Comparison of ENCODE assay signal across 1 cellular context in genomic region chr3:107992976-107993684, GRCh38.
TF ChIP-seq lines count a peak whose summit lies in the region.

No MANE protein-coding gene starts in this region.

TF ChIP-seq in H1, 55 proteins besides CTCF, POLR2A, EP300 and RAD21 (continued from another document):
- TF ChIP-seq, protein P1, sequence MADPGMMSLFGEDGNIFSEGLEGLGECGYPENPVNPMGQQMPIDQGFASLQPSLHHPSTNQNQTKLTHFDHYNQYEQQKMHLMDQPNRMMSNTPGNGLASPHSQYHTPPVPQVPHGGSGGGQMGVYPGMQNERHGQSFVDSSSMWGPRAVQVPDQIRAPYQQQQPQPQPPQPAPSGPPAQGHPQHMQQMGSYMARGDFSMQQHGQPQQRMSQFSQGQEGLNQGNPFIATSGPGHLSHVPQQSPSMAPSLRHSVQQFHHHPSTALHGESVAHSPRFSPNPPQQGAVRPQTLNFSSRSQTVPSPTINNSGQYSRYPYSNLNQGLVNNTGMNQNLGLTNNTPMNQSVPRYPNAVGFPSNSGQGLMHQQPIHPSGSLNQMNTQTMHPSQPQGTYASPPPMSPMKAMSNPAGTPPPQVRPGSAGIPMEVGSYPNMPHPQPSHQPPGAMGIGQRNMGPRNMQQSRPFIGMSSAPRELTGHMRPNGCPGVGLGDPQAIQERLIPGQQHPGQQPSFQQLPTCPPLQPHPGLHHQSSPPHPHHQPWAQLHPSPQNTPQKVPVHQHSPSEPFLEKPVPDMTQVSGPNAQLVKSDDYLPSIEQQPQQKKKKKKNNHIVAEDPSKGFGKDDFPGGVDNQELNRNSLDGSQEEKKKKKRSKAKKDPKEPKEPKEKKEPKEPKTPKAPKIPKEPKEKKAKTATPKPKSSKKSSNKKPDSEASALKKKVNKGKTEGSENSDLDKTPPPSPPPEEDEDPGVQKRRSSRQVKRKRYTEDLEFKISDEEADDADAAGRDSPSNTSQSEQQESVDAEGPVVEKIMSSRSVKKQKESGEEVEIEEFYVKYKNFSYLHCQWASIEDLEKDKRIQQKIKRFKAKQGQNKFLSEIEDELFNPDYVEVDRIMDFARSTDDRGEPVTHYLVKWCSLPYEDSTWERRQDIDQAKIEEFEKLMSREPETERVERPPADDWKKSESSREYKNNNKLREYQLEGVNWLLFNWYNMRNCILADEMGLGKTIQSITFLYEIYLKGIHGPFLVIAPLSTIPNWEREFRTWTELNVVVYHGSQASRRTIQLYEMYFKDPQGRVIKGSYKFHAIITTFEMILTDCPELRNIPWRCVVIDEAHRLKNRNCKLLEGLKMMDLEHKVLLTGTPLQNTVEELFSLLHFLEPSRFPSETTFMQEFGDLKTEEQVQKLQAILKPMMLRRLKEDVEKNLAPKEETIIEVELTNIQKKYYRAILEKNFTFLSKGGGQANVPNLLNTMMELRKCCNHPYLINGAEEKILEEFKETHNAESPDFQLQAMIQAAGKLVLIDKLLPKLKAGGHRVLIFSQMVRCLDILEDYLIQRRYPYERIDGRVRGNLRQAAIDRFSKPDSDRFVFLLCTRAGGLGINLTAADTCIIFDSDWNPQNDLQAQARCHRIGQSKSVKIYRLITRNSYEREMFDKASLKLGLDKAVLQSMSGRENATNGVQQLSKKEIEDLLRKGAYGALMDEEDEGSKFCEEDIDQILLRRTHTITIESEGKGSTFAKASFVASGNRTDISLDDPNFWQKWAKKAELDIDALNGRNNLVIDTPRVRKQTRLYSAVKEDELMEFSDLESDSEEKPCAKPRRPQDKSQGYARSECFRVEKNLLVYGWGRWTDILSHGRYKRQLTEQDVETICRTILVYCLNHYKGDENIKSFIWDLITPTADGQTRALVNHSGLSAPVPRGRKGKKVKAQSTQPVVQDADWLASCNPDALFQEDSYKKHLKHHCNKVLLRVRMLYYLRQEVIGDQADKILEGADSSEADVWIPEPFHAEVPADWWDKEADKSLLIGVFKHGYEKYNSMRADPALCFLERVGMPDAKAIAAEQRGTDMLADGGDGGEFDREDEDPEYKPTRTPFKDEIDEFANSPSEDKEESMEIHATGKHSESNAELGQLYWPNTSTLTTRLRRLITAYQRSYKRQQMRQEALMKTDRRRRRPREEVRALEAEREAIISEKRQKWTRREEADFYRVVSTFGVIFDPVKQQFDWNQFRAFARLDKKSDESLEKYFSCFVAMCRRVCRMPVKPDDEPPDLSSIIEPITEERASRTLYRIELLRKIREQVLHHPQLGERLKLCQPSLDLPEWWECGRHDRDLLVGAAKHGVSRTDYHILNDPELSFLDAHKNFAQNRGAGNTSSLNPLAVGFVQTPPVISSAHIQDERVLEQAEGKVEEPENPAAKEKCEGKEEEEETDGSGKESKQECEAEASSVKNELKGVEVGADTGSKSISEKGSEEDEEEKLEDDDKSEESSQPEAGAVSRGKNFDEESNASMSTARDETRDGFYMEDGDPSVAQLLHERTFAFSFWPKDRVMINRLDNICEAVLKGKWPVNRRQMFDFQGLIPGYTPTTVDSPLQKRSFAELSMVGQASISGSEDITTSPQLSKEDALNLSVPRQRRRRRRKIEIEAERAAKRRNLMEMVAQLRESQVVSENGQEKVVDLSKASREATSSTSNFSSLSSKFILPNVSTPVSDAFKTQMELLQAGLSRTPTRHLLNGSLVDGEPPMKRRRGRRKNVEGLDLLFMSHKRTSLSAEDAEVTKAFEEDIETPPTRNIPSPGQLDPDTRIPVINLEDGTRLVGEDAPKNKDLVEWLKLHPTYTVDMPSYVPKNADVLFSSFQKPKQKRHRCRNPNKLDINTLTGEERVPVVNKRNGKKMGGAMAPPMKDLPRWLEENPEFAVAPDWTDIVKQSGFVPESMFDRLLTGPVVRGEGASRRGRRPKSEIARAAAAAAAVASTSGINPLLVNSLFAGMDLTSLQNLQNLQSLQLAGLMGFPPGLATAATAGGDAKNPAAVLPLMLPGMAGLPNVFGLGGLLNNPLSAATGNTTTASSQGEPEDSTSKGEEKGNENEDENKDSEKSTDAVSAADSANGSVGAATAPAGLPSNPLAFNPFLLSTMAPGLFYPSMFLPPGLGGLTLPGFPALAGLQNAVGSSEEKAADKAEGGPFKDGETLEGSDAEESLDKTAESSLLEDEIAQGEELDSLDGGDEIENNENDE (IDR thresholded peaks at IDR 0.05; ENCODE audit: insufficient replicate concordance, low read length): no peak
- TF ChIP-seq GTF2F1 (IDR thresholded peaks at IDR 0.05; ENCODE audit: borderline replicate concordance, low read depth, low read length) (no peak), POLR2AphosphoS5 (IDR thresholded peaks at IDR 0.05; ENCODE audit: low read depth, low read length) (no peak), SP1 (IDR thresholded peaks at IDR 0.05; ENCODE audit: low read depth, low read length) (no peak), MAFK (IDR thresholded peaks at IDR 0.05; ENCODE audit: low read depth, low read length) (peak; percentile 47; the same call in 1 of the 2 replicates)
- TF ChIP-seq, protein P2, sequence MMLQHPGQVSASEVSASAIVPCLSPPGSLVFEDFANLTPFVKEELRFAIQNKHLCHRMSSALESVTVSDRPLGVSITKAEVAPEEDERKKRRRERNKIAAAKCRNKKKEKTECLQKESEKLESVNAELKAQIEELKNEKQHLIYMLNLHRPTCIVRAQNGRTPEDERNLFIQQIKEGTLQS (IDR thresholded peaks at IDR 0.05; ENCODE audit: insufficient read depth, low read depth, low read length): no peak
TF ChIP-seq in H1: peak in this region for 1.
